8 cellular contexts compared by ENCODE assay signal in genomic region chr4:155442267-155443105, GRCh38.
DNase-seq lines count a peak whose midpoint lies in the region; ATAC-seq lines count a peak whose summit lies in the region.

No MANE protein-coding gene starts in this region.

- H3K23ac ChIP-seq in neuronal stem cell (ENCODE audit: low read depth, low read length, poor library complexity): no peak overlapping the region

- no peaks in the 10 kb centered on the region for H3K4me1 ChIP-seq in CD4-positive, CD25-positive, alpha-beta regulatory T cell (ENCODE audit: control insufficient read depth, insufficient read depth, low read length, poor library complexity, severe bottlenecking)
- peaks cover 0 to 3% of the 10 kb centered on the region in 2 donors for H3K4me1 ChIP-seq in neuronal stem cell (ENCODE audit: control insufficient read depth in 2 of 2, insufficient read depth in 1 of 2, low read depth in 1 of 2, low read length in 2 of 2)
- peaks cover 8% of the 10 kb centered on the region for H3K4me1 ChIP-seq in stomach smooth muscle (ENCODE audit: control insufficient read depth, insufficient read depth, low read length)

- no peak overlapping the region for H3K27ac Mint-ChIP-seq in CD4-positive, CD25-positive, alpha-beta regulatory T cell

- no peaks in the 10 kb centered on the region for H3K9me3 Mint-ChIP-seq in CD4-positive, CD25-positive, alpha-beta regulatory T cell

- H2BK120ac ChIP-seq in neuronal stem cell (ENCODE audit: low read depth, low read length): no peak overlapping the region

- no peak overlapping the region for H3K4me3 Mint-ChIP-seq in CD4-positive, CD25-positive, alpha-beta regulatory T cell

- H4K91ac ChIP-seq in neuronal stem cell (ENCODE audit: low read depth, low read length, poor library complexity): no peak overlapping the region

- no peak overlapping the region for H3K18ac ChIP-seq in neuronal stem cell (ENCODE audit: low read length)

- no peaks in the 10 kb centered on the region for H3K79me1 ChIP-seq in neuronal stem cell (ENCODE audit: low read depth, low read length)

- no CpG with 5 or more reads among the region's 10 CpGs for WGBS in neuronal stem cell (ENCODE audit: extremely low coverage in 2 of 2, insufficient read length in 2 of 2, insufficient replicate concordance in 1 of 2), 2 donors

- H2BK5ac ChIP-seq in neuronal stem cell (ENCODE audit: low read length): no peak overlapping the region

- peak overlapping the region; percentile 24 for H2AFZ ChIP-seq in neuronal stem cell (ENCODE audit: low read length)

- no peak overlapping the region for H2BK15ac ChIP-seq in neuronal stem cell (ENCODE audit: low read length)

- H3K27me3 ChIP-seq in CD4-positive, CD25-positive, alpha-beta regulatory T cell (ENCODE audit: control insufficient read depth, insufficient read depth, low read length): peaks cover under 1% of the 10 kb centered on the region
- H3K27me3 ChIP-seq in neuronal stem cell (ENCODE audit: control insufficient read depth in 3 of 3, insufficient read depth in 3 of 3, low read depth in 1 of 3, low read length in 3 of 3) (no peaks in the 10 kb centered on the region), stomach smooth muscle (ENCODE audit: control insufficient read depth in 1 of 2, insufficient read depth in 2 of 2, low read length in 2 of 2) (no peaks in the 10 kb centered on the region)

- no peak overlapping the region for H3K4me3 ChIP-seq in CD4-positive, CD25-positive, alpha-beta regulatory T cell (ENCODE audit: low read depth, low read length)
- H3K4me3 ChIP-seq in neuronal stem cell (ENCODE audit: low read length in 2 of 2) (no peak overlapping the region), stomach smooth muscle (ENCODE audit: low read length in 2 of 2) (peak overlapping the region; percentile 59 to 65)

- peak in 2 of 3 donors; percentile 2 to 41 for DNase-seq in CD4-positive, CD25-positive, alpha-beta regulatory T cell
- DNase-seq in GM19240 (ENCODE audit: insufficient read length, low spot score) (peak; percentile 1), RPMI8226 (peak; percentile 43), foreskin melanocyte (peak; percentile 61), neuronal stem cell (ENCODE audit: low spot score) (peak; percentile 79)
- peak; percentile 8 for DNase-seq in activated effector memory CD4-positive, alpha-beta T cell treated with Interleukin-2 at 50 U/mL for 16 hours

- no peak overlapping the region for H2AK5ac ChIP-seq in neuronal stem cell (ENCODE audit: low read depth, low read length)

- H3K14ac ChIP-seq in neuronal stem cell (ENCODE audit: low read length): no peak overlapping the region

- no peak overlapping the region for H2BK12ac ChIP-seq in neuronal stem cell (ENCODE audit: low read length)

- no peak overlapping the region for H3K4ac ChIP-seq in neuronal stem cell (ENCODE audit: low read length)

- no peaks in the 10 kb centered on the region for H3K9me3 ChIP-seq in CD4-positive, CD25-positive, alpha-beta regulatory T cell (ENCODE audit: control insufficient read depth in 2 of 2, low read length in 2 of 2)
- no peaks in the 10 kb centered on the region for H3K9me3 ChIP-seq in neuronal stem cell (replicated peaks in 1 of 2; ENCODE audit: control insufficient read depth in 2 of 2, insufficient read depth in 1 of 2, low read depth in 1 of 2, low read length in 2 of 2)
- H3K9me3 ChIP-seq in stomach smooth muscle (ENCODE audit: control insufficient read depth in 2 of 2, low read length in 2 of 2): no peaks in the 10 kb centered on the region

- H3K36me3 ChIP-seq in CD4-positive, CD25-positive, alpha-beta regulatory T cell (ENCODE audit: control insufficient read depth, insufficient read depth, low read length): no peaks in the 10 kb centered on the region
- H3K36me3 ChIP-seq in neuronal stem cell (replicated peaks in 1 of 2; ENCODE audit: control insufficient read depth in 2 of 2, insufficient read depth in 2 of 2, low read length in 2 of 2) (no peaks in the 10 kb centered on the region), stomach smooth muscle (ENCODE audit: control insufficient read depth in 2 of 2, insufficient read depth in 2 of 2, low read length in 2 of 2) (no peaks in the 10 kb centered on the region)

- no peak overlapping the region for H4K8ac ChIP-seq in neuronal stem cell (ENCODE audit: low read depth, low read length)

- no peak overlapping the region for H3K9ac ChIP-seq in neuronal stem cell (ENCODE audit: low read depth, low read length, poor library complexity)
- peak overlapping the region; percentile 62 to 68 for H3K9ac ChIP-seq in stomach smooth muscle (ENCODE audit: low read length in 2 of 2)

- H3K4me1 Mint-ChIP-seq in CD4-positive, CD25-positive, alpha-beta regulatory T cell: no peaks in the 10 kb centered on the region

- ATAC-seq in CD4-positive, CD25-positive, alpha-beta regulatory T cell (ENCODE audit: low read depth in 2 of 2): no peak
- ATAC-seq in HG03520 (IDR thresholded peaks at IDR 0.05; ENCODE audit: unreplicated experiment): peak; percentile 81

- H3K36me3 Mint-ChIP-seq in CD4-positive, CD25-positive, alpha-beta regulatory T cell: no peaks in the 10 kb centered on the region

- H3K27me3 Mint-ChIP-seq in CD4-positive, CD25-positive, alpha-beta regulatory T cell: peaks cover 4% of the 10 kb centered on the region

- H3K4me2 ChIP-seq in neuronal stem cell (ENCODE audit: insufficient read depth, low read length, poor library complexity, severe bottlenecking): no peak overlapping the region

- no peak overlapping the region for H3K27ac ChIP-seq in CD4-positive, CD25-positive, alpha-beta regulatory T cell (ENCODE audit: insufficient read depth, low read length, poor library complexity, severe bottlenecking)
- H3K27ac ChIP-seq in neuronal stem cell (replicated peaks; ENCODE audit: low read length) (no peak overlapping the region), stomach smooth muscle (ENCODE audit: low read length) (peak overlapping the region; percentile 42)

Comparison
In these comparisons a context has a peak if more than half of its experiments do, and no peak if none do; other contexts are left out.
1. DNase-seq: peak in every context shown above with its lines; median percentile 79 in neuronal stem cell; 61 in foreskin melanocyte; 43 in RPMI8226; 22 in CD4-positive, CD25-positive, alpha-beta regulatory T cell; 8 in activated effector memory CD4-positive, alpha-beta T cell treated with Interleukin-2 at 50 U/mL for 16 hours; 1 in GM19240.
2. H3K4me3 ChIP-seq: peak in stomach smooth muscle (2 of 2); none in CD4-positive, CD25-positive, alpha-beta regulatory T cell (single experiment) and neuronal stem cell (0 of 2).